ENCODE assay signal across 8 cellular contexts in the genomic region with DNA sequence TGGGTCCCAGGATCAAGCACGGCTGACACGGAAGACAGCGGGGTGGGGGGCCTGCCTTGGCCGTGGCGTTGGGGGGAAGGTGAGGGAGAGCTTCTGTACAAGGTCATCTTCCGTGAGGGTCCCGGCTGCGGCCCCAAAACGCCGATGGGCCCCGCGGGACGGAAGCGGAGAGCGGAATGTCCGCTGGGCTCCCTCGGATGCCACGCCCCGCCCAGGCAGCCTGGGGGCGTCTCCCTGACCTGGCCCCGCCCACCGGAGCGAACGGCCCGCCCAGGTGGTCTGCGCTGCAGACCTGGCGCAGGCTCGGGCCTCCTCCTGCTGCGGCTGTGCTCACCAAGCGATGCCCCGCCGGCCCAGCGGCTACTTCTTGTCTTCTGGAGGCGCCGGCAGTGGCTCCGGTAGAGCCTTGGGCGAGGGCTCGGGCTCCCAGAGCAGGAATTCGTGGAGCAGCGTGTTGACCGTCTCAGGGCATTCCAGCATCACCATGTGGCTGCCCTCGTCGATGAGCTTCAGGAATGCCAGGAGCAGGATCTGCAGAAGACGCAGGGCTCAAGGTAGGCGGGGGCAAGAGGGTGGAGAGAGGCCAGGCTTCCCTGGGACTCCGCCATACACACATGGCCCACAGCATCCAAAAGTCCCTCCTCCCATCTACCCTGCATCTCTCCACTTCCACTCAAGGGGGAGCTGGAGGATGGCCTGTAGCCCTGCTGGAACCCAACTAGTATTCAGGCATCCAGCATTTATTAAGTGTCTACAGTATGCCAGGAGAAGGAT. TPM values are rescaled to one million over a fixed set of nuclear protein-coding genes. Genes with fewer than 3 reads are reported as not detected.
DNase-seq lines count a peak whose midpoint lies in the region; ATAC-seq and TF ChIP-seq lines count a peak whose summit lies in the region.

No MANE protein-coding gene starts in this region.

- peaks cover 12% of the 10 kb centered on the region for H3K36me3 ChIP-seq in left ventricle myocardium inferior

- peak; percentile 84 for TF ChIP-seq CTCF in CD4-positive, alpha-beta T cell (IDR thresholded peaks at IDR 0.05)
- peak; percentile 78 for TF ChIP-seq CTCF in left ventricle myocardium inferior (IDR thresholded peaks at IDR 0.05; ENCODE audit: borderline replicate concordance)

- H3K4me3 Mint-ChIP-seq in CD4-positive, alpha-beta T cell, result peak overlapping the region; percentile 92
- peak overlapping the region; percentile 82 to 92 (median 89) for H3K4me3 Mint-ChIP-seq in T-cell
- peak overlapping the region; percentile 89 for H3K4me3 Mint-ChIP-seq in activated naive CD8-positive, alpha-beta T cell treated with anti-CD3 and anti-CD28 coated beads, Interleukin-2, amount 50 U/mL, for 24 hours

- no peak overlapping the region for H3K27ac ChIP-seq in CD4-positive, alpha-beta T cell (ENCODE audit: low read depth, low read length)
- peak overlapping the region; percentile 68 for H3K27ac ChIP-seq in left ventricle myocardium inferior (replicated peaks)

- CTCF ChIA-PET in CD4-positive, alpha-beta T cell (lab: Charles Lee), result interaction anchor here (0.7 to 1.8 kb wide), 17 partner anchors 10 to 204 kb away, joined by 3 to 27 read pairs (median 5); partner anchors contain the start of genes ABHD8, ANKLE1, ANO8 and BABAM1
- CTCF ChIA-PET in T-cell (lab: Charles Lee), result interaction anchor here (0.6 to 2.0 kb wide), 8 partner anchors 13 to 188 kb away, joined by 3 to 13 read pairs (median 6); partner anchors contain the start of genes DDA1 (in 1 of the 2) and MRPL34 (in 1 of the 2)

- ATAC-seq in CD4-positive, alpha-beta T cell (ENCODE audit: poor library complexity), result peak; percentile 98
- ATAC-seq in GM19351 (IDR thresholded peaks at IDR 0.05; ENCODE audit: unreplicated experiment) (peak; percentile 86), T-cell (replicated peaks in 1 of 4) (peak; percentile 94 to 97 (median 96))
- ATAC-seq in activated naive CD8-positive, alpha-beta T cell treated with anti-CD3 and anti-CD28 coated beads, Interleukin-2, amount 50 U/mL, for 24 hours, result peak; percentile 96

- H3K36me3 Mint-ChIP-seq in CD4-positive, alpha-beta T cell (ENCODE audit: low read depth), result no peaks in the 10 kb centered on the region
- peaks cover 3% of the 10 kb centered on the region for H3K36me3 Mint-ChIP-seq in T-cell
- H3K36me3 Mint-ChIP-seq in activated naive CD8-positive, alpha-beta T cell treated with anti-CD3 and anti-CD28 coated beads, Interleukin-2, amount 50 U/mL, for 24 hours (ENCODE audit: low read depth), result peaks cover 8% of the 10 kb centered on the region

- peak; percentile 58 to 81 (median 69) for DNase-seq in CD4-positive, alpha-beta T cell
- DNase-seq in HT-29 (ENCODE audit: low spot score) (peak; percentile 86), T-cell (peak; percentile 55 to 82 (median 69)), left ventricle myocardium inferior (peak; percentile 66), retina (peak; percentile 88), NCI-H1105 treated with DMSO at 0.1 percent for 48 hours (lab: John Stamatoyannopoulos, UW) (no peak)
- peak; percentile 90 for DNase-seq in activated naive CD8-positive, alpha-beta T cell treated with anti-CD3 and anti-CD28 coated beads, Interleukin-2, amount 50 U/mL, for 24 hours

- peaks cover 14% of the 10 kb centered on the region for H3K4me1 ChIP-seq in left ventricle myocardium inferior

- no peaks in the 10 kb centered on the region for H3K9me3 Mint-ChIP-seq in CD4-positive, alpha-beta T cell
- H3K9me3 Mint-ChIP-seq in T-cell, result no peaks in the 10 kb centered on the region
- H3K9me3 Mint-ChIP-seq in activated naive CD8-positive, alpha-beta T cell treated with anti-CD3 and anti-CD28 coated beads, Interleukin-2, amount 50 U/mL, for 24 hours, result no peaks in the 10 kb centered on the region

- H3K27ac Mint-ChIP-seq in CD4-positive, alpha-beta T cell, result peak overlapping the region; percentile 19
- H3K27ac Mint-ChIP-seq in T-cell, result peak overlapping the region; percentile 43 to 75
- H3K27ac Mint-ChIP-seq in activated naive CD8-positive, alpha-beta T cell treated with anti-CD3 and anti-CD28 coated beads, Interleukin-2, amount 50 U/mL, for 24 hours, result peak overlapping the region; percentile 81

- POLR2A ChIA-PET in CD4-positive, alpha-beta T cell (lab: Charles Lee), result interaction anchor here (0.5 to 3.2 kb wide), 11 partner anchors 11 to 167 kb away, joined by 3 to 18 read pairs (median 3); partner anchors contain the start of genes ABHD8, DDA1, MRPL34 and MVB12A
- POLR2A ChIA-PET in T-cell (lab: Charles Lee), result no interaction called here

- peak overlapping the region; percentile 70 for H3K4me3 ChIP-seq in left ventricle myocardium inferior

- H3K27me3 Mint-ChIP-seq in CD4-positive, alpha-beta T cell, result peaks cover 4% of the 10 kb centered on the region
- H3K27me3 Mint-ChIP-seq in T-cell, result peaks cover 0 to 6% of the 10 kb centered on the region in 2 donors
- no peaks in the 10 kb centered on the region for H3K27me3 Mint-ChIP-seq in activated naive CD8-positive, alpha-beta T cell treated with anti-CD3 and anti-CD28 coated beads, Interleukin-2, amount 50 U/mL, for 24 hours

- no peaks in the 10 kb centered on the region for H3K9me3 ChIP-seq in CD4-positive, alpha-beta T cell (ENCODE audit: control insufficient read depth, low read length)
- H3K9me3 ChIP-seq in left ventricle myocardium inferior (replicated peaks), result no peaks in the 10 kb centered on the region

- intact Hi-C loops in CD4-positive, alpha-beta T cell (cut with DNase I, micrococcal nuclease), result loop anchor here (1.0 to 5.0 kb wide), 8 partner anchors 11 to 175 kb away; partner anchors contain the start of genes ABHD8 (in 1 of the 2), ANO8 (in 1 of the 2), GTPBP3 (in 1 of the 2) and MRPL34 (in 1 of the 2)
- intact Hi-C loops in left ventricle myocardium inferior (cut with micrococcal nuclease), result loop anchor here (10.0 kb wide), 1 partner anchor 92 kb away; no protein-coding TSS in a partner anchor

- H3K4me1 Mint-ChIP-seq in CD4-positive, alpha-beta T cell (ENCODE audit: low read depth), result peaks cover 9% of the 10 kb centered on the region
- H3K4me1 Mint-ChIP-seq in T-cell, result peaks cover 5 to 8% (median 8%) of the 10 kb centered on the region in 3 donors
- peaks cover 19% of the 10 kb centered on the region for H3K4me1 Mint-ChIP-seq in activated naive CD8-positive, alpha-beta T cell treated with anti-CD3 and anti-CD28 coated beads, Interleukin-2, amount 50 U/mL, for 24 hours

- no peaks in the 10 kb centered on the region for H3K27me3 ChIP-seq in CD4-positive, alpha-beta T cell (ENCODE audit: control insufficient read depth, insufficient read depth, low read length)
- H3K27me3 ChIP-seq in left ventricle myocardium inferior (ENCODE audit: low read depth), result no peaks in the 10 kb centered on the region

RNA-seq across cellular contexts. Expression of gene ABHD8, which starts 10.7 kb away (rescaled TPM):
- 1 to 10 TPM; 4.4 to 4.6 TPM for total RNA-seq in CD4-positive, alpha-beta T cell
- total RNA-seq in HT-29 (2014; rRNA removed; shearing (Covaris generic)), result 3.4 and 5.3 TPM in 2 replicates
- total RNA-seq in T-cell (10 to 100 TPM in 3 of 5 donors, 1 to 10 TPM in 2; 5.3 to 12.4 (median 11.3) TPM), left ventricle myocardium inferior (11.7 TPM)

RNA-seq across cellular contexts. Expression of gene ANKLE1, which starts 10.8 kb away (rescaled TPM):
- total RNA-seq in CD4-positive, alpha-beta T cell, result 1 to 10 TPM in 1 of 2 experiments, under 1 TPM in 1; 0.85 to 1.9 TPM
- total RNA-seq in HT-29 (2014; rRNA removed; shearing (Covaris generic)), result 0.08 and 1.4 TPM in 2 replicates
- total RNA-seq in T-cell (1 to 10 TPM in 4 of 5 donors, under 1 TPM in 1; 0.93 to 6.5 (median 2.9) TPM), left ventricle myocardium inferior (0.11 TPM)

RNA-seq across cellular contexts. Expression of gene MRPL34, which starts 13.2 kb away (rescaled TPM):
- 10 to 100 TPM; 28.4 to 28.7 TPM for total RNA-seq in CD4-positive, alpha-beta T cell
- total RNA-seq in HT-29 (2014; rRNA removed; shearing (Covaris generic)), result 94.6 and 106 TPM in 2 replicates
- total RNA-seq in T-cell (10 to 100 TPM; 37.6 to 87.0 (median 69.3) TPM), left ventricle myocardium inferior (206 TPM)

RNA-seq across cellular contexts. Expression of gene DDA1, which starts 16.9 kb away (rescaled TPM):
- total RNA-seq in CD4-positive, alpha-beta T cell, result 10 to 100 TPM; 41.4 to 43.4 TPM
- total RNA-seq in HT-29 (2014; rRNA removed; shearing (Covaris generic)), result 24.6 and 32.4 TPM in 2 replicates
- total RNA-seq in T-cell, result 10 to 100 TPM; 37.3 to 51.7 (median 42.0) TPM
- total RNA-seq in left ventricle myocardium inferior, result 35.7 TPM

RNA-seq across cellular contexts. Expression of gene BABAM1, which starts 25.2 kb away (rescaled TPM):
- 10 to 100 TPM; 56.2 to 63.5 TPM for total RNA-seq in CD4-positive, alpha-beta T cell
- total RNA-seq in HT-29 (2014; rRNA removed; shearing (Covaris generic)), result 79.8 and 98.6 TPM in 2 replicates
- total RNA-seq in T-cell (100 to 1,000 TPM in 3 of 5 donors, 10 to 100 TPM in 2; 76.7 to 130 (median 117) TPM), left ventricle myocardium inferior (72.7 TPM)

Comparison
In these comparisons a context has a peak if more than half of its experiments do, and no peak if none do; other contexts are left out.
1. H3K27ac Mint-ChIP-seq: peak in every context shown above with its lines; median percentile 81 in activated naive CD8-positive, alpha-beta T cell treated with anti-CD3 and anti-CD28 coated beads, Interleukin-2, amount 50 U/mL, for 24 hours; 59 in T-cell; 19 in CD4-positive, alpha-beta T cell.